In the genomic region with DNA sequence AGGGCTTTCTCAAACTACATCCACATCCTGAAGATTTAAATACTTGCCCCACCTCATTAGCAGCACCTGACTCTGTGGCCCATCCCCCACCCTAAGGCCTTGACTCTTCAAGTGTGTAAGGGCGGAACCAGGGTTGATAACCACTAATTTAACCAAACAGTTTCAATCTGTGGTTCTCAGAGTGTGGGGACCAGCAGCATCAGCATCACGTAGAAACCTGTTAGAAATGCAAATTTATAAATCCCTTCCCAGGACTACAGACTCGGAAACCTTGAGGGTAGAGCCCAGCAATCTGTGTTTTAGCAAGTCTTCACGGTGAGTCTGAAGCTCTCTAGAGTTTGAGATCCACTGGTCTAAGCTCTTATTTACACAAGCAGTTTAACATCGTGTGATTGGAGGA, we compare ENCODE assay signal across 12 cellular contexts.
DNase-seq lines count a peak whose midpoint lies in the region; ATAC-seq and FAIRE-seq lines count a peak whose summit lies in the region.
"Had no signal": no experiment of that assay in that cellular context is flagged by ENCODE, and none has a peak within 500 bp of the region (broad histone marks: within the 10 kb centered on the region; RNA-seq: fewer than 3 reads in every experiment).

No MANE protein-coding gene starts in this region.

- peak overlapping the region in 1 of 2 donors; percentile 27 for H3K4me3 Mint-ChIP-seq in effector memory CD8-positive, alpha-beta T cell
- H3K4me3 Mint-ChIP-seq: activated T-cell treated with anti-CD3 and anti-CD28 coated beads, Interleukin-2, amount 50 U/mL, for 24 hours had no signal

- no peak for DNase-seq in GM18507 (ENCODE audit: extremely low spot score, insufficient read length, low read depth)
- DNase-seq in effector memory CD8-positive, alpha-beta T cell, result no peak
- no peak for DNase-seq in NCI-H524 treated with DMSO at 0.1 percent for 48 hours (lab: John Stamatoyannopoulos, UW)
- DNase-seq in GOT3 (lab: John Stamatoyannopoulos, UW), result no peak
- DNase-seq in NCI-H1048 (lab: John Stamatoyannopoulos, UW), result no peak
- no peak for DNase-seq in DMS114 treated with DMSO at 0.1 percent for 48 hours (lab: John Stamatoyannopoulos, UW; ENCODE audit: unreplicated experiment)
- DNase-seq: activated T-cell treated with anti-CD3 and anti-CD28 coated beads, Interleukin-2, amount 50 U/mL, for 24 hours; effector CD4-positive, alpha-beta T cell; Kasumi-1; left cardiac atrium had no signal

- H3K4me1 Mint-ChIP-seq in effector memory CD8-positive, alpha-beta T cell (ENCODE audit: low read depth in 2 of 2), result peaks cover 5 to 14% of the 10 kb centered on the region in 2 donors

- H3K36me3 Mint-ChIP-seq in effector memory CD8-positive, alpha-beta T cell (ENCODE audit: insufficient read depth), result no peaks in the 10 kb centered on the region

- peaks cover 0 to 4% of the 10 kb centered on the region in 2 donors for H3K27me3 Mint-ChIP-seq in effector memory CD8-positive, alpha-beta T cell

- FAIRE-seq in GM18507 (lab: Jason Lieb, UNC), result peak; percentile 80

- peak; percentile 92 for ATAC-seq in GM21447 (IDR thresholded peaks at IDR 0.05; ENCODE audit: unreplicated experiment)
- ATAC-seq in HG03139 (IDR thresholded peaks at IDR 0.05; ENCODE audit: unreplicated experiment), result peak; percentile 86
- peak; percentile 56 for ATAC-seq in effector memory CD8-positive, alpha-beta T cell (replicated peaks)
- ATAC-seq: left cardiac atrium had no signal

- peak overlapping the region in 1 of 2 donors; percentile 32 for H3K27ac Mint-ChIP-seq in effector memory CD8-positive, alpha-beta T cell
- H3K27ac Mint-ChIP-seq: activated T-cell treated with anti-CD3 and anti-CD28 coated beads, Interleukin-2, amount 50 U/mL, for 24 hours had no signal

- no peaks in the 10 kb centered on the region for H3K9me3 Mint-ChIP-seq in effector memory CD8-positive, alpha-beta T cell
- H3K9me3 Mint-ChIP-seq: activated T-cell treated with anti-CD3 and anti-CD28 coated beads, Interleukin-2, amount 50 U/mL, for 24 hours had no signal
